ENCODE assay signal across 32 cellular contexts in genomic region chr3:168624892-168625291, GRCh38.
"Had no signal": no experiment of that assay in that cellular context is flagged by ENCODE, and none has a peak within 500 bp of the region (broad histone marks: within the 10 kb centered on the region; RNA-seq: fewer than 3 reads in every experiment).

No MANE protein-coding gene starts in this region.

- H3K4me1 Mint-ChIP-seq: activated B cell treated with CpG ODN at 0.5 μM for 24 hours; activated naive CD4-positive, alpha-beta T cell treated with anti-CD3 and anti-CD28 coated beads, Interleukin-2, amount 50 U/mL, for 24 hours; activated naive CD8-positive, alpha-beta T cell treated with anti-CD3 and anti-CD28 coated beads, Interleukin-2, amount 50 U/mL, for 24 hours; activated T-helper 17 cell treated with anti-CD3 and anti-CD28 coated beads, Interleukin-2, amount 50 U/mL, for 72 hours; natural killer cell; stimulated activated memory B cell treated with anti-CD40 and anti-IgM and Interleukin-4, amounts not matched to agents 10 μg/mL and 1 μg/mL and 100 μg/mL, for 72 hours; stimulated activated naive CD8-positive, alpha-beta T cell treated with anti-CD3 and anti-CD28 coated beads, Interleukin-15, amount 100 ng/mL, for 72 hours had no signal

- H3K36me3 ChIP-seq: gastrocnemius medialis, left lung, lower lobe of right lung, neutrophil, sigmoid colon, thyroid gland, upper lobe of right lung had no signal

- H3K27ac Mint-ChIP-seq: activated B cell treated with CpG ODN at 0.5 μM for 24 hours; activated CD8-positive, alpha-beta T cell treated with anti-CD3 and anti-CD28 coated beads for 36 hours; activated naive CD4-positive, alpha-beta T cell treated with anti-CD3 and anti-CD28 coated beads, Interleukin-2, amount 50 U/mL, for 24 hours; activated naive CD8-positive, alpha-beta T cell treated with anti-CD3 and anti-CD28 coated beads, Interleukin-2, amount 50 U/mL, for 24 hours; activated T-helper 17 cell treated with anti-CD3 and anti-CD28 coated beads, Interleukin-2, amount 50 U/mL, for 72 hours; natural killer cell; stimulated activated memory B cell treated with anti-CD40 and anti-IgM and Interleukin-4, amounts not matched to agents 10 μg/mL and 1 μg/mL and 100 μg/mL, for 72 hours; stimulated activated naive CD8-positive, alpha-beta T cell treated with anti-CD3 and anti-CD28 coated beads, Interleukin-15, amount 100 ng/mL, for 72 hours had no signal

- H3K4me3 Mint-ChIP-seq: activated B cell treated with CpG ODN at 0.5 μM for 24 hours; activated CD8-positive, alpha-beta T cell treated with anti-CD3 and anti-CD28 coated beads for 36 hours; activated naive CD4-positive, alpha-beta T cell treated with anti-CD3 and anti-CD28 coated beads, Interleukin-2, amount 50 U/mL, for 24 hours; activated naive CD8-positive, alpha-beta T cell treated with anti-CD3 and anti-CD28 coated beads, Interleukin-2, amount 50 U/mL, for 24 hours; activated T-cell treated with anti-CD3 and anti-CD28 coated beads, Interleukin-2, amount 50 U/mL, for 4 hours; activated T-helper 17 cell treated with anti-CD3 and anti-CD28 coated beads, Interleukin-2, amount 50 U/mL, for 72 hours; natural killer cell; stimulated activated memory B cell treated with anti-CD40 and anti-IgM and Interleukin-4, amounts not matched to agents 10 μg/mL and 1 μg/mL and 100 μg/mL, for 72 hours; stimulated activated naive CD8-positive, alpha-beta T cell treated with anti-CD3 and anti-CD28 coated beads, Interleukin-15, amount 100 ng/mL, for 72 hours had no signal

- H3K27ac ChIP-seq: epithelial cell of prostate, gastrocnemius medialis, hepatocyte, left lung, lower lobe of right lung, neutrophil, sigmoid colon, thyroid gland, upper lobe of right lung had no signal

- H3K9me3 ChIP-seq: gastrocnemius medialis, left lung, lower lobe of right lung, neutrophil, sigmoid colon, thyroid gland, upper lobe of right lung had no signal

- H3K4me3 ChIP-seq: gastrocnemius medialis, hepatocyte, left lung, lower lobe of right lung, sigmoid colon, thyroid gland, upper lobe of right lung had no signal

- H3K4me1 ChIP-seq: gastrocnemius medialis, left lung, lower lobe of right lung, thyroid gland, upper lobe of right lung had no signal

- H3K27me3 Mint-ChIP-seq: activated B cell treated with CpG ODN at 0.5 μM for 24 hours; activated CD8-positive, alpha-beta T cell treated with anti-CD3 and anti-CD28 coated beads for 36 hours; activated naive CD4-positive, alpha-beta T cell treated with anti-CD3 and anti-CD28 coated beads, Interleukin-2, amount 50 U/mL, for 24 hours; activated naive CD8-positive, alpha-beta T cell treated with anti-CD3 and anti-CD28 coated beads, Interleukin-2, amount 50 U/mL, for 24 hours; activated T-helper 17 cell treated with anti-CD3 and anti-CD28 coated beads, Interleukin-2, amount 50 U/mL, for 72 hours; stimulated activated memory B cell treated with anti-CD40 and anti-IgM and Interleukin-4, amounts not matched to agents 10 μg/mL and 1 μg/mL and 100 μg/mL, for 72 hours; stimulated activated naive CD8-positive, alpha-beta T cell treated with anti-CD3 and anti-CD28 coated beads, Interleukin-15, amount 100 ng/mL, for 72 hours had no signal

- H3K36me3 Mint-ChIP-seq: activated naive CD4-positive, alpha-beta T cell treated with anti-CD3 and anti-CD28 coated beads, Interleukin-2, amount 50 U/mL, for 24 hours; natural killer cell; stimulated activated memory B cell treated with anti-CD40 and anti-IgM and Interleukin-4, amounts not matched to agents 10 μg/mL and 1 μg/mL and 100 μg/mL, for 72 hours had no signal

- DNase-seq: activated B cell treated with CpG ODN at 0.5 μM for 24 hours; activated CD4-positive, alpha-beta T cell treated with anti-CD3 and anti-CD28 coated beads, Interleukin-2, amount 50 U/mL, for 1 hour; activated CD8-positive, alpha-beta T cell treated with anti-CD3 and anti-CD28 coated beads for 36 hours; activated gamma-delta T cell treated with Interleukin-2 at 50 U/mL for 16 hours; activated naive CD8-positive, alpha-beta T cell treated with anti-CD3 and anti-CD28 coated beads, Interleukin-2, amount 50 U/mL, for 24 hours; activated T-cell treated with anti-CD3 and anti-CD28 coated beads, Interleukin-2, amount 50 U/mL, for 4 hours; amygdala; central memory CD4-positive, alpha-beta T cell; dermis blood vessel endothelial cell; effector CD4-positive, alpha-beta T cell; gastrocnemius medialis; glutamatergic neuron; kidney glomerular epithelial cell; left lung; lower lobe of right lung; mesenchymal stem cell; natural killer cell; sigmoid colon; small intestine; stimulated activated CD4-positive, alpha-beta T cell treated with anti-CD3 and anti-CD28 coated beads, Interleukin-1b, Interleukin-23, amount 100 ng/mL, for 48 hours; stimulated activated CD4-positive, alpha-beta T cell treated with anti-CD3 and anti-CD28 coated beads, Interleukin-4, amount 100 ng/mL, for 4 hours; stimulated activated CD8-positive, alpha-beta memory T cell treated with anti-CD3 and anti-CD28 coated beads, Interleukin-4, amount 100 ng/mL, for 48 hours; stimulated activated naive CD8-positive, alpha-beta T cell treated with anti-CD3 and anti-CD28 coated beads, Interleukin-15, amount 100 ng/mL, for 72 hours; T-helper 2 cell; thyroid gland; upper lobe of right lung had no signal

- H3K9me3 Mint-ChIP-seq: activated B cell treated with CpG ODN at 0.5 μM for 24 hours; activated CD8-positive, alpha-beta T cell treated with anti-CD3 and anti-CD28 coated beads for 36 hours; activated naive CD4-positive, alpha-beta T cell treated with anti-CD3 and anti-CD28 coated beads, Interleukin-2, amount 50 U/mL, for 24 hours; activated naive CD8-positive, alpha-beta T cell treated with anti-CD3 and anti-CD28 coated beads, Interleukin-2, amount 50 U/mL, for 24 hours; activated T-cell treated with anti-CD3 and anti-CD28 coated beads, Interleukin-2, amount 50 U/mL, for 4 hours; activated T-helper 17 cell treated with anti-CD3 and anti-CD28 coated beads, Interleukin-2, amount 50 U/mL, for 72 hours; stimulated activated memory B cell treated with anti-CD40 and anti-IgM and Interleukin-4, amounts not matched to agents 10 μg/mL and 1 μg/mL and 100 μg/mL, for 72 hours; stimulated activated naive CD8-positive, alpha-beta T cell treated with anti-CD3 and anti-CD28 coated beads, Interleukin-15, amount 100 ng/mL, for 72 hours had no signal

- H3K27me3 ChIP-seq: gastrocnemius medialis, hepatocyte, left lung, neutrophil, sigmoid colon, thyroid gland, upper lobe of right lung had no signal
